Comparison of ENCODE assay signal across 21 cellular contexts in genomic region chr3:145457825-145458552, GRCh38.
"Had no signal": no experiment of that assay in that cellular context is flagged by ENCODE, and none has a peak within 500 bp of the region (broad histone marks: within the 10 kb centered on the region; RNA-seq: fewer than 3 reads in every experiment).

No MANE protein-coding gene starts in this region.

- H3K36me3 ChIP-seq: adrenal gland, left lung, lower lobe of right lung, stomach, thyroid gland, upper lobe of right lung had no signal

- DNase-seq: activated CD4-positive, alpha-beta T cell treated with anti-CD3 and anti-CD28 coated beads for 48 hours; activated CD4-positive, alpha-beta T cell treated with anti-CD3 and anti-CD28 coated beads, Interleukin-2, amount 50 U/mL, for 48 hours; activated CD8-positive, alpha-beta memory T cell treated with anti-CD3 and anti-CD28 coated beads for 24 hours; activated effector memory CD4-positive, alpha-beta T cell treated with Interleukin-2 at 50 U/mL for 16 hours; activated naive CD4-positive, alpha-beta T cell treated with anti-CD3 and anti-CD28 coated beads for 36 hours; activated naive CD8-positive, alpha-beta T cell treated with anti-CD3 and anti-CD28 coated beads for 36 hours; adrenal gland; effector memory CD4-positive, alpha-beta T cell; left lung; lower lobe of right lung; mucosa of descending colon; right cardiac atrium; stimulated activated CD4-positive, alpha-beta T cell treated with anti-CD3 and anti-CD28 coated beads, Interleukin-15, amount 100 ng/mL, for 24 hours; stimulated activated CD4-positive, alpha-beta T cell treated with anti-CD3 and anti-CD28 coated beads, Interleukin-2, amount 100 ng/mL, for 24 hours; stimulated activated naive B cell treated with anti-CD40 and anti-IgM and Interleukin-4, amounts not matched to agents 10 μg/mL and 1 μg/mL and 100 μg/mL, for 72 hours; stomach; thyroid gland; upper lobe of right lung had no signal

- H3K9me3 ChIP-seq: adrenal gland, lower lobe of right lung, mucosa of descending colon, stomach, thyroid gland, upper lobe of right lung had no signal

- H3K27ac ChIP-seq: adrenal gland, left lung, lower lobe of right lung, stomach, thyroid gland, upper lobe of right lung, VCaP had no signal

- H3K27me3 ChIP-seq: adrenal gland, left lung, stomach, thyroid gland, upper lobe of right lung had no signal

- ATAC-seq: activated CD4-positive, CD25-positive, alpha-beta regulatory T cell treated with anti-CD3 and anti-CD28 coated beads, Interleukin-2, amount 50 U/mL, for 24 hours; left lung; lower lobe of right lung; mucosa of descending colon; natural killer cell treated with Interleukin-12 subunit alpha and Interleukin-12 subunit beta and Interleukin-15 and Interleukin-18, amount 100 ng/mL, for 72 hours; right cardiac atrium; stimulated activated naive B cell treated with anti-CD40 and anti-IgM and Interleukin-4, amounts not matched to agents 10 μg/mL and 1 μg/mL and 100 μg/mL, for 72 hours; upper lobe of right lung had no signal

- H3K4me1 ChIP-seq: adrenal gland, left lung, lower lobe of right lung, stomach, thyroid gland, upper lobe of right lung had no signal

- H3K4me3 ChIP-seq: adrenal gland, left lung, lower lobe of right lung, mucosa of descending colon, stomach, thyroid gland, upper lobe of right lung had no signal
